25 cellular contexts compared by ENCODE assay signal in the genomic region with DNA sequence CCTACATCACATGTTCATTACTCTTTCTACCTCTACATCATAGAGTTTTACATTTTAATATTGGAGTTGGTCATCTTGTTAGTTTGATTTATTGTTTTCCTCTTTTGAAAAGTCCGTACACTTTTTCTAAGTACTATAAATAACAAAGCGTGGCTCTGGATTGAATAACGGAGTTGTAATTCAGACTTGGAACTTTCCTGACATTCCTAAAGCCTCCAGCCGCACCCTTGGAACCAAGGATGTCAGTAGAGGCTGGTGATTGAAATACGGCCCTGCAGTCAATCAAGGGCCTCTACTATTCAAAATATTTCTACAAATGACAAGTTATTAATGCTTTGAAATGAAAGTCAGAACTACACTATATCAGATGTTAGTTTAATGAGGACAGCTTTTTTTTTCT.
"Had no signal": no experiment of that assay in that cellular context is flagged by ENCODE, and none has a peak within 500 bp of the region (broad histone marks: within the 10 kb centered on the region; RNA-seq: fewer than 3 reads in every experiment).

No MANE protein-coding gene starts in this region.

- DNase-seq: hippocampal formation; immature natural killer cell; kidney; left colon; left lung; lower lobe of right lung; midbrain; mucosa of descending colon; naive thymus-derived CD4-positive, alpha-beta T cell; ovary; right lobe of liver; stimulated activated CD4-positive, alpha-beta T cell treated with anti-CD3 and anti-CD28 coated beads, Interleukin-12 subunit alpha, Interleukin-12 subunit beta, amount 100 ng/mL, for 4 hours; stimulated activated CD4-positive, alpha-beta T cell treated with anti-CD3 and anti-CD28 coated beads, Interleukin-15, amount 100 ng/mL, for 24 hours; stimulated activated CD4-positive, alpha-beta T cell treated with anti-CD3 and anti-CD28 coated beads, Interleukin-2, amount 100 ng/mL, for 24 hours; stimulated activated CD4-positive, alpha-beta T cell treated with anti-CD3 and anti-CD28 coated beads, Interleukin-4, amount 100 ng/mL, for 1 hour; stimulated activated naive B cell treated with anti-CD40 and anti-IgM and Interleukin-4, amounts not matched to agents 10 μg/mL and 1 μg/mL and 100 μg/mL, for 72 hours; stimulated activated naive CD8-positive, alpha-beta T cell treated with anti-CD3 and anti-CD28 coated beads, Interleukin-15, Interleukin-2, amounts not matched to agents 100 U/mL and 50 U/mL, for 24 hours; stomach; tibial artery; trophoblast cell; upper lobe of right lung had no signal

- H3K27ac ChIP-seq: left lung, lower lobe of right lung, ovary, right atrium auricular region, right lobe of liver, skin epidermis, stomach, thoracic aorta, tibial artery, upper lobe of right lung had no signal

- H3K4me3 ChIP-seq: left lung, lower lobe of right lung, mucosa of descending colon, ovary, right atrium auricular region, right lobe of liver, skin epidermis, stomach, thoracic aorta, tibial artery, upper lobe of right lung had no signal

- H3K4me1 ChIP-seq: left lung, lower lobe of right lung, right atrium auricular region, stomach, upper lobe of right lung had no signal

- H3K27me3 ChIP-seq: left lung, ovary, right atrium auricular region, right lobe of liver, stomach, tibial artery, upper lobe of right lung had no signal

- H3K36me3 ChIP-seq: left lung, lower lobe of right lung, ovary, right atrium auricular region, right lobe of liver, stomach, thoracic aorta, tibial artery, upper lobe of right lung had no signal

- ATAC-seq: left colon; left lung; lower lobe of right lung; mucosa of descending colon; naive thymus-derived CD4-positive, alpha-beta T cell; natural killer cell treated with Interleukin-12 subunit alpha and Interleukin-12 subunit beta and Interleukin-15 and Interleukin-18, amount 100 ng/mL, for 72 hours; right lobe of liver; stimulated activated naive B cell treated with anti-CD40 and anti-IgM and Interleukin-4, amounts not matched to agents 10 μg/mL and 1 μg/mL and 100 μg/mL, for 72 hours; stimulated activated naive CD8-positive, alpha-beta T cell treated with anti-CD3 and anti-CD28 coated beads, Interleukin-15, Interleukin-2, amounts not matched to agents 100 U/mL and 50 U/mL, for 24 hours; upper lobe of right lung had no signal

- H3K9me3 ChIP-seq: left lung, lower lobe of right lung, mucosa of descending colon, ovary, right atrium auricular region, right lobe of liver, thoracic aorta, tibial artery, upper lobe of right lung had no signal
